Comparison of ENCODE assay signal across 23 cellular contexts in the genomic region with DNA sequence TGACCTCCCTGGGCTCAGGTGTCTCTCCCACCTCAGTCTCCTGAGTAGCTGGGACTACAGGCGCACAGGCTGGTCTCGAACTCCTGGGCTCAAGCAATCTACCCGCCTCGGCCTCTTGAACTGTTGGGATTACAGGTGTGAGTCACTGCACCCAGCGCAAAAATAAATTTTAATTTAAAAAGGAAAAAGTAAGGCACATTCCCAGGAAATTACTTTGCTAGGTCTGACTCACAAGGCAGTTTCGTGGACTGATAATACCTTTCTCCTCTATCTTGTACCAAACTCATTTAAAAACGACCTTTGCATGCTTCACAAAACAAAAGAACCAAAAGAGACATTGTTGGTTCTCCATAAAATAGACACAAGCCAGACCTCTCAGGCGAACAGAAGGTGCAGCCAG. TPM values are rescaled to one million over a fixed set of nuclear protein-coding genes. Genes with fewer than 3 reads are reported as not detected.
DNase-seq lines count a peak whose midpoint lies in the region; ATAC-seq and TF ChIP-seq lines count a peak whose summit lies in the region.
"Had no signal": no experiment of that assay in that cellular context is flagged by ENCODE, and none has a peak within 500 bp of the region (broad histone marks: within the 10 kb centered on the region; RNA-seq: fewer than 3 reads in every experiment).

No MANE protein-coding gene starts in this region.

- CTCF ChIA-PET in activated CD8-positive, alpha-beta memory T cell treated with anti-CD3 and anti-CD28 coated beads, Interleukin-2, amount 10 ng/mL, durations not matched to agents 7 days and 5 days (lab: Charles Lee): no interaction called here

- H3K4me3 Mint-ChIP-seq in activated CD8-positive, alpha-beta memory T cell treated with anti-CD3 and anti-CD28 coated beads, Interleukin-2, amount 10 ng/mL, durations not matched to agents 7 days and 5 days: no peak overlapping the region
- no peak overlapping the region for H3K4me3 Mint-ChIP-seq in activated T-helper 17 cell treated with anti-CD3 and anti-CD28 coated beads, Interleukin-2, amount 50 U/mL, for 72 hours
- H3K4me3 Mint-ChIP-seq: activated CD4-positive, alpha-beta memory T cell treated with anti-CD3 and anti-CD28 coated beads, Interleukin-2, amount 10 ng/mL, durations not matched to agents 7 days and 5 days; activated naive CD8-positive, alpha-beta T cell treated with anti-CD3 and anti-CD28 coated beads for 36 hours; activated T-cell treated with anti-CD3 and anti-CD28 coated beads, Interleukin-2, amount 50 U/mL, for 72 hours; endodermal cell; neural progenitor cell; T-cell had no signal

- H3K27ac Mint-ChIP-seq in activated CD8-positive, alpha-beta memory T cell treated with anti-CD3 and anti-CD28 coated beads, Interleukin-2, amount 10 ng/mL, durations not matched to agents 7 days and 5 days: peak overlapping the region; percentile 8
- H3K27ac Mint-ChIP-seq in activated T-helper 17 cell treated with anti-CD3 and anti-CD28 coated beads, Interleukin-2, amount 50 U/mL, for 72 hours: peak overlapping the region; percentile 65
- H3K27ac Mint-ChIP-seq: activated CD4-positive, alpha-beta memory T cell treated with anti-CD3 and anti-CD28 coated beads, Interleukin-2, amount 10 ng/mL, durations not matched to agents 7 days and 5 days; activated naive CD8-positive, alpha-beta T cell treated with anti-CD3 and anti-CD28 coated beads for 36 hours; endodermal cell; neural progenitor cell had no signal

- intact Hi-C loops in posterior cingulate gyrus (cut with DNase I): no loop called here

- H3K9me3 Mint-ChIP-seq in activated CD8-positive, alpha-beta memory T cell treated with anti-CD3 and anti-CD28 coated beads, Interleukin-2, amount 10 ng/mL, durations not matched to agents 7 days and 5 days (ENCODE audit: low read depth): no peaks in the 10 kb centered on the region
- no peaks in the 10 kb centered on the region for H3K9me3 Mint-ChIP-seq in activated T-helper 17 cell treated with anti-CD3 and anti-CD28 coated beads, Interleukin-2, amount 50 U/mL, for 72 hours
- H3K9me3 Mint-ChIP-seq: activated CD4-positive, alpha-beta memory T cell treated with anti-CD3 and anti-CD28 coated beads, Interleukin-2, amount 10 ng/mL, durations not matched to agents 7 days and 5 days; activated naive CD8-positive, alpha-beta T cell treated with anti-CD3 and anti-CD28 coated beads for 36 hours; activated T-cell treated with anti-CD3 and anti-CD28 coated beads, Interleukin-2, amount 50 U/mL, for 72 hours; endodermal cell; neural progenitor cell; T-cell had no signal

- H3K4me1 Mint-ChIP-seq in activated CD8-positive, alpha-beta memory T cell treated with anti-CD3 and anti-CD28 coated beads, Interleukin-2, amount 10 ng/mL, durations not matched to agents 7 days and 5 days: peaks cover 35% of the 10 kb centered on the region
- H3K4me1 Mint-ChIP-seq in activated T-helper 17 cell treated with anti-CD3 and anti-CD28 coated beads, Interleukin-2, amount 50 U/mL, for 72 hours: peaks cover 21% of the 10 kb centered on the region
- H3K4me1 Mint-ChIP-seq: endodermal cell, neural progenitor cell had no signal

- ATAC-seq in activated CD8-positive, alpha-beta memory T cell treated with anti-CD3 and anti-CD28 coated beads, Interleukin-2, amount 10 ng/mL, durations not matched to agents 7 days and 5 days: no peak
- ATAC-seq in activated T-helper 17 cell treated with anti-CD3 and anti-CD28 coated beads, Interleukin-2, amount 50 U/mL, for 72 hours (replicated peaks): no peak
- ATAC-seq in GM21723 (IDR thresholded peaks at IDR 0.05; ENCODE audit: unreplicated experiment) (no peak), HG03442 (IDR thresholded peaks at IDR 0.05; ENCODE audit: unreplicated experiment) (no peak), GM19324 (IDR thresholded peaks at IDR 0.05; ENCODE audit: low FRiP score, unreplicated experiment) (no peak)
- ATAC-seq: activated T-cell treated with anti-CD3 and anti-CD28 coated beads, Interleukin-2, amount 50 U/mL, for 72 hours; HepG2; left cardiac atrium; T-cell had no signal

- H3K36me3 Mint-ChIP-seq in activated CD8-positive, alpha-beta memory T cell treated with anti-CD3 and anti-CD28 coated beads, Interleukin-2, amount 10 ng/mL, durations not matched to agents 7 days and 5 days: peaks cover 59% of the 10 kb centered on the region
- H3K36me3 Mint-ChIP-seq in activated T-helper 17 cell treated with anti-CD3 and anti-CD28 coated beads, Interleukin-2, amount 50 U/mL, for 72 hours (ENCODE audit: low read depth): peaks cover 81% of the 10 kb centered on the region
- H3K36me3 Mint-ChIP-seq: neural progenitor cell had no signal

- peak; percentile 30 for DNase-seq in activated CD8-positive, alpha-beta memory T cell treated with anti-CD3 and anti-CD28 coated beads, Interleukin-2, amount 10 ng/mL, durations not matched to agents 7 days and 5 days
- no peak for DNase-seq in activated CD8-positive, alpha-beta memory T cell treated with anti-CD3 and anti-CD28 coated beads, Interleukin-2, amount 50 U/mL, for 48 hours
- peak; percentile 55 for DNase-seq in fibroblast of mammary gland (ENCODE audit: low read depth)
- DNase-seq in posterior cingulate gyrus: no peak
- DNase-seq: 8988T; activated CD4-positive, alpha-beta memory T cell treated with anti-CD3 and anti-CD28 coated beads, Interleukin-2, amount 10 ng/mL, durations not matched to agents 7 days and 5 days; activated naive CD8-positive, alpha-beta T cell treated with anti-CD3 and anti-CD28 coated beads for 36 hours; activated T-cell treated with anti-CD3 and anti-CD28 coated beads, Interleukin-2, amount 50 U/mL, for 72 hours; cerebellar nuclear complex; endodermal cell; foreskin melanocyte; left cardiac atrium; MG63; NCI-H1694; T-cell had no signal

- no peak for TF ChIP-seq CTCF in fibroblast of mammary gland (conservative IDR thresholded peaks at IDR 0.05; ENCODE audit: control insufficient read depth, insufficient read depth, low read depth, low read length)

- no peak overlapping the region for H3K4me3 ChIP-seq in fibroblast of mammary gland (ENCODE audit: control insufficient read depth, low read depth, low read length)
- H3K4me3 ChIP-seq: BLaER1, MG63, neural progenitor cell, thoracic aorta had no signal

- H3K27me3 Mint-ChIP-seq in activated CD8-positive, alpha-beta memory T cell treated with anti-CD3 and anti-CD28 coated beads, Interleukin-2, amount 10 ng/mL, durations not matched to agents 7 days and 5 days: no peaks in the 10 kb centered on the region
- H3K27me3 Mint-ChIP-seq in activated T-helper 17 cell treated with anti-CD3 and anti-CD28 coated beads, Interleukin-2, amount 50 U/mL, for 72 hours: no peaks in the 10 kb centered on the region
- H3K27me3 Mint-ChIP-seq: activated CD4-positive, alpha-beta memory T cell treated with anti-CD3 and anti-CD28 coated beads, Interleukin-2, amount 10 ng/mL, durations not matched to agents 7 days and 5 days; activated naive CD8-positive, alpha-beta T cell treated with anti-CD3 and anti-CD28 coated beads for 36 hours; T-cell had no signal

RNA-seq across cellular contexts. Expression of a gene that starts 29.7 kb away (rescaled TPM):
- 100 to 1,000 TPM; 104 to 215 TPM for total RNA-seq in activated CD8-positive, alpha-beta memory T cell treated with anti-CD3 and anti-CD28 coated beads, Interleukin-2, amount 10 ng/mL, durations not matched to agents 7 days and 5 days
- 10 to 100 TPM; 17.4 to 43.6 TPM for total RNA-seq in activated T-helper 17 cell treated with anti-CD3 and anti-CD28 coated beads, Interleukin-2, amount 50 U/mL, for 72 hours

Comparison
In these comparisons a context has a peak if more than half of its experiments do, and no peak if none do; other contexts are left out.
1. DNase-seq: peak in activated CD8-positive, alpha-beta memory T cell treated with anti-CD3 and anti-CD28 coated beads, Interleukin-2, amount 10 ng/mL, durations not matched to agents 7 days and 5 days (single experiment) and fibroblast of mammary gland (single experiment); none in activated CD8-positive, alpha-beta memory T cell treated with anti-CD3 and anti-CD28 coated beads, Interleukin-2, amount 50 U/mL, for 48 hours (single experiment) and posterior cingulate gyrus (0 of 10).